ENCODE assay signal across 8 cellular contexts in the genomic region with DNA sequence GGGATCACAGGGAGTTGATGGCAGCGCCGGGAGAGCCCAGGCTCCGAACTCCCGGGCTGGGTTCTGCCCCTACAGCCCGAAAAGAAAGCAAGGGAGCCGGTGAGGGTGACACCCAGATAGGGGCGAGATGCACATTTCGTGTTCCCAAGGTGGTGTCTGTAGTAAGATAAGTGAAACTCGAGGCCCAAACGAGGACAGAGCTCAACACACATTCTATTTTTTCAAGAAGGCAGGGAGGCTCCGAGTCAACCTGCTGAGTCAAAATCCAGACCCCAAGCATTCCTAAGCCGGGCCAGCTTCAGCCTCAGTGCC. TPM values are rescaled to one million over a fixed set of nuclear protein-coding genes. Genes with fewer than 3 reads are reported as not detected.
DNase-seq lines count a peak whose midpoint lies in the region; ATAC-seq lines count a peak whose summit lies in the region.

No MANE protein-coding gene starts in this region.

- H3K4me3 Mint-ChIP-seq in natural killer cell treated with Interleukin-12 subunit alpha and Interleukin-12 subunit beta and Interleukin-15 and Interleukin-18, amount 100 ng/mL, for 72 hours = peak overlapping the region; percentile 79

- peaks cover 11 to 14% of the 10 kb centered on the region in 2 donors for H3K4me1 Mint-ChIP-seq in natural killer cell treated with Interleukin-12 subunit alpha and Interleukin-12 subunit beta and Interleukin-15 and Interleukin-18, amount 100 ng/mL, for 72 hours (ENCODE audit: low read depth in 2 of 2)

- peak; percentile 19 for ATAC-seq in HG03378 (IDR thresholded peaks at IDR 0.05; ENCODE audit: unreplicated experiment)
- ATAC-seq in natural killer cell treated with Interleukin-12 subunit alpha and Interleukin-12 subunit beta and Interleukin-15 and Interleukin-18, amount 100 ng/mL, for 72 hours = no peak

- no peaks in the 10 kb centered on the region for H3K9me3 ChIP-seq in BLaER1

- DNase-seq in caudate nucleus (lab: John Stamatoyannopoulos, UW) = peak in 1 of 61 donors; percentile 18
- DNase-seq in natural killer cell treated with Interleukin-12 subunit alpha and Interleukin-12 subunit beta and Interleukin-15 and Interleukin-18, amount 100 ng/mL, for 72 hours (ENCODE audit: low spot score) = no peak
- DNase-seq in stimulated activated CD4-positive, alpha-beta T cell treated with anti-CD3 and anti-CD28 coated beads, Interleukin-4, amount 100 ng/mL, for 1 hour = no peak
- DNase-seq in iPS-NIHi11 (ENCODE audit: low spot score) = no peak
- DNase-seq in Kasumi-1 (lab: John Stamatoyannopoulos, UW) = no peak
- no peak for DNase-seq in central memory CD4-positive, alpha-beta T cell

- H3K27me3 ChIP-seq in BLaER1 = no peaks in the 10 kb centered on the region

- H4K20me1 ChIP-seq in BLaER1 = no peaks in the 10 kb centered on the region

- H3K9me3 Mint-ChIP-seq in natural killer cell treated with Interleukin-12 subunit alpha and Interleukin-12 subunit beta and Interleukin-15 and Interleukin-18, amount 100 ng/mL, for 72 hours = no peaks in the 10 kb centered on the region

- no peaks in the 10 kb centered on the region for H3K27me3 Mint-ChIP-seq in natural killer cell treated with Interleukin-12 subunit alpha and Interleukin-12 subunit beta and Interleukin-15 and Interleukin-18, amount 100 ng/mL, for 72 hours

- H3K36me3 Mint-ChIP-seq in natural killer cell treated with Interleukin-12 subunit alpha and Interleukin-12 subunit beta and Interleukin-15 and Interleukin-18, amount 100 ng/mL, for 72 hours = no peaks in the 10 kb centered on the region

- 0 out of 2 replicates have a peak overlapping the region, but pooled peaks have one; percentile 95 for H3K9ac ChIP-seq in BLaER1

- peak overlapping the region; percentile 86 for H3K4me2 ChIP-seq in BLaER1

- H3K27ac Mint-ChIP-seq in natural killer cell treated with Interleukin-12 subunit alpha and Interleukin-12 subunit beta and Interleukin-15 and Interleukin-18, amount 100 ng/mL, for 72 hours = peak overlapping the region; percentile 53 to 77

- peak overlapping the region; percentile 84; the same call in 1 of the 2 replicates for H3K4me3 ChIP-seq in BLaER1

- peaks cover 33% of the 10 kb centered on the region for H3K4me1 ChIP-seq in BLaER1

- peak overlapping the region; percentile 98 for H3K27ac ChIP-seq in BLaER1
- peak overlapping the region; percentile 86 for H3K27ac ChIP-seq in caudate nucleus (ENCODE audit: low read depth, low read length)

- H3K36me3 ChIP-seq in BLaER1 = no peaks in the 10 kb centered on the region

RNA-seq across cellular contexts. Expression of a gene that starts 24.2 kb away (rescaled TPM):
- 10 to 100 TPM; 59.7 to 75.7 TPM for total RNA-seq in natural killer cell treated with Interleukin-12 subunit alpha and Interleukin-12 subunit beta and Interleukin-15 and Interleukin-18, amount 100 ng/mL, for 72 hours

RNA-seq across cellular contexts. Expression of a gene that starts 55.3 kb away (rescaled TPM):
- under 1 TPM in 1 of 2 donors, not detected in 1; 0.33 TPM for total RNA-seq in natural killer cell treated with Interleukin-12 subunit alpha and Interleukin-12 subunit beta and Interleukin-15 and Interleukin-18, amount 100 ng/mL, for 72 hours
